In the genomic region with DNA sequence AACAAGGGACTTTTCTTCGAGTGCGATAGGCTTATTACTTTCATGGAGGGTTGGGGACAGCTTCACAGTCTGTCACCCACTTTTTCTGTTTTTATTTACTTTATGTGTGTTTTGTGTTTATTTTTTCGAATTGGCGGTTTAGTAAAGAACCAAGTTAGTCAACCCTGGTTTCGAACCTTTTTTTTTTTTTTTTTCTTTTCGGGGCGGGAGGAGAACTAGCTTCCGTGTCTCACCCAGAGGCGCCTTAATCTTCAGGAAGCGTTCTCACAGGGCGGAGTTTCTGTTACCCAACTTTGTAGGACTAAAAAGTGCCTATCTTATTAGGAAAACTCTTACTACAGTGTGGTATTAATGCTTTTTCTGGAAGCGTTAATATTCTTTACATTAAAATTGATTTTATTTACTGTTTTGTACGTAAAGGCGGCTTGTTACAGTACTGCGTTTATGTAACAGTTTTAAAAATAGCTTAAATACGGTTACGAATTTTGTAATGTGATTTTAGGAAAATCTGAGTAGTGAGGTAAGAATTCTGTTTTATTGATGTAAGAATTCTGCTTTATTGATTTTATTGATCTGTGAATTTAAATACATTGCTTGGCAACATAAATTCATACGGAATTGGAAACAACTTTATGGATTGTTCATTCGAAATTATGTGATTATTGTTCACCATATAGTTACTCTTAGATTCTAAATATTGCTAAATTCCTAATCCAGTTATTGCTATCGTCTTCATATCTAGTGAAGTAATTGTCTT, we compare ENCODE assay signal across 8 cellular contexts. TPM values are rescaled to one million over a fixed set of nuclear protein-coding genes. Genes with fewer than 3 reads are reported as not detected.
A peak's percentile ranks its signal among the peaks of the same experiment; 100 is the strongest.
DNase-seq lines count a peak whose midpoint lies in the region; ATAC-seq and TF ChIP-seq lines count a peak whose summit lies in the region.

No MANE protein-coding gene starts in this region.

- TF ChIP-seq EP300 in upper lobe of left lung (IDR thresholded peaks at IDR 0.05) = no peak

- peaks cover 18% of the 10 kb centered on the region; the same call in 1 of the 2 replicates for H3F3A ChIP-seq in GM23338 (replicated peaks; ENCODE audit: low read depth)

- no peak for TF ChIP-seq POLR2A in upper lobe of left lung (IDR thresholded peaks at IDR 0.05)

- H3K4me3 Mint-ChIP-seq in GM23338 (peak overlapping the region; percentile 99), activated B cell treated with CpG ODN at 0.5 μM for 24 hours (peak overlapping the region; percentile 98)

- DNase-seq in DMS153 (lab: John Stamatoyannopoulos, UW) (peak; percentile 7), DMS153 treated with DMSO at 0.1 percent for 48 hours (lab: John Stamatoyannopoulos, UW; ENCODE audit: unreplicated experiment) (no peak), GM23338 (ENCODE audit: low spot score) (peak; percentile 49), NCI-H1105 (lab: John Stamatoyannopoulos, UW) (peak; percentile 53), activated B cell treated with CpG ODN at 0.5 μM for 24 hours (no peak), myocyte (ENCODE audit: low read depth) (peak; percentile 67), upper lobe of left lung (peak in 1 of 2 donors; percentile 59)

- intact Hi-C loops in activated B cell treated with CpG ODN at 0.5 μM for 24 hours (cut with micrococcal nuclease) = loop anchor here (1.0 kb wide), 5 partner anchors 9 to 172 kb away; partner anchors contain the start of genes C17orf75 and PSMD11

- peaks cover 45% of the 10 kb centered on the region for H4K20me1 ChIP-seq in GM23338 (replicated peaks; ENCODE audit: insufficient read depth)

- no peaks in the 10 kb centered on the region for H3K9me3 ChIP-seq in esophagus (ENCODE audit: control insufficient read depth in 2 of 2, insufficient read depth in 1 of 2, low read depth in 1 of 2, low read length in 1 of 2)
- H3K9me3 ChIP-seq in upper lobe of left lung = no peaks in the 10 kb centered on the region

- H3K9me2 ChIP-seq in GM23338 (ENCODE audit: insufficient read depth) = no peaks in the 10 kb centered on the region

- CTCF ChIA-PET in activated B cell treated with CpG ODN at 0.5 μM for 24 hours (lab: Charles Lee) = interaction anchor here (1.0 to 1.6 kb wide), 3 partner anchors 31 to 98 kb away, joined by 3 to 6 read pairs (median 5); partner anchors contain the start of gene PSMD11

- H3K79me2 ChIP-seq in GM23338 (replicated peaks; ENCODE audit: insufficient read depth) = peaks cover 58% of the 10 kb centered on the region

- H3K4me1 ChIP-seq in GM23338 (ENCODE audit: insufficient read depth) = peaks cover 15% of the 10 kb centered on the region
- peaks cover 0 to 10% of the 10 kb centered on the region in 2 donors for H3K4me1 ChIP-seq in esophagus (ENCODE audit: control insufficient read depth in 2 of 2, insufficient read depth in 2 of 2, low read length in 1 of 2)
- H3K4me1 ChIP-seq in upper lobe of left lung = peaks cover 42 to 54% (median 47%) of the 10 kb centered on the region in 4 donors

- TF ChIP-seq CTCF in GM23338 (conservative IDR thresholded peaks at IDR 0.05; ENCODE audit: low read depth in 2 of 2) = no peak
- TF ChIP-seq CTCF in activated B cell treated with CpG ODN at 0.5 μM for 24 hours (IDR thresholded peaks at IDR 0.05) = no peak
- TF ChIP-seq CTCF in upper lobe of left lung (IDR thresholded peaks at IDR 0.05) = no peak

- H3K36me3 ChIP-seq in GM23338 (ENCODE audit: insufficient read depth) = peaks cover 31% of the 10 kb centered on the region; the same call in 1 of the 2 replicates
- H3K36me3 ChIP-seq in esophagus (ENCODE audit: control insufficient read depth in 2 of 2, insufficient read depth in 2 of 2, low read length in 1 of 2) = peaks cover 0 to 7% of the 10 kb centered on the region in 2 donors
- peaks cover 0 to 35% (median 23%) of the 10 kb centered on the region in 4 donors for H3K36me3 ChIP-seq in upper lobe of left lung

- H3K27me3 Mint-ChIP-seq in GM23338 (ENCODE audit: insufficient read depth, low read depth, poor library complexity) (peaks cover 13% of the 10 kb centered on the region), activated B cell treated with CpG ODN at 0.5 μM for 24 hours (no peaks in the 10 kb centered on the region)

- H3K4me3 ChIP-seq in GM23338 = peak overlapping the region; percentile 89
- H3K4me3 ChIP-seq in esophagus (ENCODE audit: low read depth in 1 of 2, low read length in 2 of 2) = peak overlapping the region; percentile 69 to 99
- H3K4me3 ChIP-seq in upper lobe of left lung = peak overlapping the region; percentile 69 to 93 (median 79)

- H3K4me1 Mint-ChIP-seq in GM23338 (peaks cover 22% of the 10 kb centered on the region), activated B cell treated with CpG ODN at 0.5 μM for 24 hours (peaks cover 48% of the 10 kb centered on the region)

- H3K9me3 Mint-ChIP-seq in GM23338 (no peaks in the 10 kb centered on the region), activated B cell treated with CpG ODN at 0.5 μM for 24 hours (no peaks in the 10 kb centered on the region)

- POLR2A ChIA-PET in activated B cell treated with CpG ODN at 0.5 μM for 24 hours (lab: Charles Lee) = interaction anchor here (0.6 to 2.0 kb wide), 16 partner anchors 9 to 1030 kb away, joined by 3 to 31 read pairs (median 4); partner anchors contain the start of genes C17orf75, LRRC37B and PSMD11

- 0% methylated on average over 20 of the region's 20 CpGs for WGBS in esophagus, 2 donors
- WGBS in upper lobe of left lung, 2 donors = 0 to 1% methylated on average over 20 of the region's 20 CpGs

- H3K4me2 ChIP-seq in GM23338 = peak overlapping the region; percentile 81

- H3K27me3 ChIP-seq in GM23338 (ENCODE audit: insufficient read depth) (no peaks in the 10 kb centered on the region), esophagus (ENCODE audit: control insufficient read depth in 1 of 2, insufficient read depth in 2 of 2, low read length in 2 of 2) (no peaks in the 10 kb centered on the region), upper lobe of left lung (no peaks in the 10 kb centered on the region)

- H2AFZ ChIP-seq in GM23338 = no peak overlapping the region

- H3K27ac ChIP-seq in GM23338 (ENCODE audit: low read depth) (peak overlapping the region; percentile 97), esophagus (ENCODE audit: low read depth in 2 of 2, low read length in 1 of 2) (peak overlapping the region; percentile 94 to 100), upper lobe of left lung (peak overlapping the region; percentile 97 to 99 (median 99))

- H3K27ac Mint-ChIP-seq in GM23338 = peak overlapping the region; percentile 100
- H3K27ac Mint-ChIP-seq in activated B cell treated with CpG ODN at 0.5 μM for 24 hours = peak overlapping the region; percentile 99

- ATAC-seq in GM23338 (peak; percentile 7; the same call in 1 of the 3 replicates), activated B cell treated with CpG ODN at 0.5 μM for 24 hours (ENCODE audit: low read depth) (peak; percentile 15), upper lobe of left lung (ENCODE audit: low FRiP score in 2 of 2) (peak; percentile 74 to 85)

- H3K36me3 Mint-ChIP-seq in GM23338 (ENCODE audit: low read depth) = peaks cover 60% of the 10 kb centered on the region
- peaks cover 53% of the 10 kb centered on the region for H3K36me3 Mint-ChIP-seq in activated B cell treated with CpG ODN at 0.5 μM for 24 hours (ENCODE audit: low read depth)

TF ChIP-seq in GM23338, 12 proteins besides CTCF, POLR2A, EP300 and RAD21:
- TF ChIP-seq ZNF331 (CRISPR knock-in tag; IDR thresholded peaks at IDR 0.05; ENCODE audit: low read depth) = no peak

RNA-seq across cellular contexts. Expression of gene ZNF207, which starts 0.9 kb away (rescaled TPM):
- total RNA-seq in GM23338 (2014; rRNA removed; shearing (Covaris generic)) = 234 and 240 TPM in 2 replicates
- polyA plus RNA-seq in GM23338 (2016; fragmentation: Nextera tagmentation; extraction: Ambion mirVana) = 155 and 171 TPM in 2 replicates
- total RNA-seq in activated B cell treated with CpG ODN at 0.5 μM for 24 hours = 231 and 276 TPM in 2 replicates
- polyA plus RNA-seq in esophagus = 100 to 1,000 TPM in 1 of 2 donors, 10 to 100 TPM in 1; 73.6 to 114 TPM
- total RNA-seq in myocyte = 125 and 140 TPM in 2 replicates
- 92.9 TPM for polyA plus RNA-seq in myocyte (2012)
- 100 to 1,000 TPM; 102 to 159 (median 129) TPM for total RNA-seq in upper lobe of left lung

RNA-seq across cellular contexts. Expression of gene C17orf75, which starts 8.9 kb away (rescaled TPM):
- 26.8 and 35.9 TPM in 2 replicates for total RNA-seq in GM23338 (2014; rRNA removed; shearing (Covaris generic))
- polyA plus RNA-seq in GM23338 (2016; fragmentation: Nextera tagmentation; extraction: Ambion mirVana) (43.3 and 50.1 TPM in 2 replicates), esophagus (1 to 10 TPM; 7.3 to 9.3 TPM)
- total RNA-seq in activated B cell treated with CpG ODN at 0.5 μM for 24 hours (18.1 and 23.0 TPM in 2 replicates), myocyte (9.8 and 13.7 TPM in 2 replicates), upper lobe of left lung (10 to 100 TPM in 4 of 6 donors, 1 to 10 TPM in 2; 4.7 to 17.8 (median 12.9) TPM)
- 14.0 TPM for polyA plus RNA-seq in myocyte (2012)

Comparison
In these comparisons a context has a peak if more than half of its experiments do, and no peak if none do; other contexts are left out.
1. DNase-seq: peak in DMS153 (single experiment), GM23338 (single experiment), NCI-H1105 (single experiment) and myocyte (single experiment); none in DMS153 treated with DMSO at 0.1 percent for 48 hours (single experiment) and activated B cell treated with CpG ODN at 0.5 μM for 24 hours (single experiment).
2. ATAC-seq: peak in every context shown above with its lines; median percentile 80 in upper lobe of left lung; 15 in activated B cell treated with CpG ODN at 0.5 μM for 24 hours; 7 in GM23338.
3. Peak in every context shown above with its lines, with median percentiles within 50 percentile points of each other: H3K27ac ChIP-seq and H3K4me3 ChIP-seq.